ENCODE assay signal across 18 cellular contexts in genomic region chr11:107116358-107116757, GRCh38.
DNase-seq lines count a peak whose midpoint lies in the region; ATAC-seq and TF ChIP-seq lines count a peak whose summit lies in the region.
"Had no signal": no experiment of that assay in that cellular context is flagged by ENCODE, and none has a peak within 500 bp of the region (broad histone marks: within the 10 kb centered on the region; RNA-seq: fewer than 3 reads in every experiment).

No MANE protein-coding gene starts in this region.

- H3K36me3 ChIP-seq in A673 (ENCODE audit: insufficient read depth, low read length, poor library complexity, severe bottlenecking) (no peaks in the 10 kb centered on the region), mesenchymal stem cell (ENCODE audit: control insufficient read depth in 1 of 2, insufficient read depth in 2 of 2, low read depth in 1 of 2, low read length in 2 of 2) (no peaks in the 10 kb centered on the region)
- H3K36me3 ChIP-seq: Peyer's patch had no signal

- no TSS peak for BruUV-seq in A673 (replicated peaks; lab: Mats Ljungman, UMichigan)

- H2BK5ac ChIP-seq in mesenchymal stem cell (ENCODE audit: low read depth, low read length, poor library complexity, severe bottlenecking): no peak overlapping the region

- intact Hi-C loops in A673 (cut with micrococcal nuclease; ENCODE audit: unreplicated experiment): no loop called here

- WGBS in mesenchymal stem cell: 58% methylated on average over 2 of the region's 2 CpGs

- H2BK15ac ChIP-seq in mesenchymal stem cell (ENCODE audit: low read depth, poor library complexity, severe bottlenecking): no peak overlapping the region

- H3K23ac ChIP-seq in mesenchymal stem cell (ENCODE audit: low read length in 2 of 2): no peak overlapping the region

- H3K27ac ChIP-seq in A673 (ENCODE audit: low read depth, low read length, poor library complexity, severe bottlenecking): no peak overlapping the region
- peak overlapping the region; percentile 90 for H3K27ac ChIP-seq in mesenchymal stem cell (ENCODE audit: low read length, poor library complexity, severe bottlenecking)
- H3K27ac ChIP-seq: Peyer's patch had no signal

- H3K9me3 ChIP-seq in A673 (ENCODE audit: low read depth, low read length, poor library complexity, severe bottlenecking) (no peaks in the 10 kb centered on the region), mesenchymal stem cell (ENCODE audit: control insufficient read depth, low read length) (peaks cover 12% of the 10 kb centered on the region)

- H3K9ac ChIP-seq in mesenchymal stem cell (ENCODE audit: low read length): no peak overlapping the region

- TF ChIP-seq CTCF in A673 (conservative IDR thresholded peaks at IDR 0.05; ENCODE audit: low read depth, low read length) (no peak), epithelial cell of proximal tubule (conservative IDR thresholded peaks at IDR 0.05; ENCODE audit: low read depth, low read length) (no peak)

- H3K4me1 ChIP-seq in A673 (ENCODE audit: insufficient read depth, low read length, poor library complexity, severe bottlenecking) (no peaks in the 10 kb centered on the region), mesenchymal stem cell (ENCODE audit: control insufficient read depth, insufficient read depth, low read depth, low read length) (peaks cover 8% of the 10 kb centered on the region)
- H3K4me1 ChIP-seq: Peyer's patch had no signal

- H3K14ac ChIP-seq in mesenchymal stem cell (ENCODE audit: low read length in 2 of 2): no peak overlapping the region

- no peak overlapping the region for H4K8ac ChIP-seq in mesenchymal stem cell (ENCODE audit: low read length)

- no peaks in the 10 kb centered on the region for H3K79me1 ChIP-seq in mesenchymal stem cell (replicated peaks; ENCODE audit: low read length, poor library complexity, severe bottlenecking)

- H3K4me3 ChIP-seq in A673 (ENCODE audit: low read depth, low read length, poor library complexity, severe bottlenecking) (no peak overlapping the region), epithelial cell of proximal tubule (ENCODE audit: low read depth, low read length) (no peak overlapping the region), mesenchymal stem cell (ENCODE audit: insufficient read depth in 1 of 2, low read depth in 1 of 2, low read length in 2 of 2) (no peak overlapping the region)
- H3K4me3 ChIP-seq: GM23338, Peyer's patch had no signal

- no peaks in the 10 kb centered on the region for H3K27me3 ChIP-seq in A673 (replicated peaks; ENCODE audit: insufficient read depth, low read depth, low read length, poor library complexity)
- H3K27me3 ChIP-seq in mesenchymal stem cell (ENCODE audit: control insufficient read depth in 1 of 2, insufficient read depth in 1 of 2, low read length in 2 of 2): no peaks in the 10 kb centered on the region
- H3K27me3 ChIP-seq: Peyer's patch had no signal

- ATAC-seq in HG02852 (IDR thresholded peaks at IDR 0.05; ENCODE audit: unreplicated experiment): no peak
- ATAC-seq: GM23338 had no signal

- POLR2A ChIA-PET in A673 (lab: Charles Lee; ENCODE audit: low non-redundant PET): no interaction called here

- no peak overlapping the region for H2AK5ac ChIP-seq in mesenchymal stem cell (ENCODE audit: low read length, severe bottlenecking)

- CTCF ChIA-PET in A673 (lab: Charles Lee): interaction anchor here (0.6 kb wide), 1 partner anchor 15 kb away, joined by 3 read pairs; no protein-coding TSS in a partner anchor

- no peak overlapping the region for H2AFZ ChIP-seq in mesenchymal stem cell (ENCODE audit: low read depth, low read length)
- H2AFZ ChIP-seq: GM23338 had no signal

- H3K4me2 ChIP-seq in mesenchymal stem cell (ENCODE audit: low read length, poor library complexity, severe bottlenecking): no peak overlapping the region
- H3K4me2 ChIP-seq: GM23338 had no signal

- H2BK12ac ChIP-seq in mesenchymal stem cell (ENCODE audit: low read length in 2 of 2): no peak overlapping the region

- DNase-seq in A673 (ENCODE audit: low spot score) (peak; percentile 15), NCI-H460 (ENCODE audit: extremely low read depth, low read depth) (peak; percentile 6), epithelial cell of proximal tubule (ENCODE audit: low read depth) (peak; percentile 54), mesenchymal stem cell (peak; percentile 20), T-helper 9 cell (no peak), mesenteric fat pad (ENCODE audit: low spot score) (no peak), D341Med (ENCODE audit: low spot score) (no peak)
- DNase-seq: COR-L47, DMS79 treated with DMSO at 0.1 percent for 48 hours, GDM1, Karpas-422, NCI-H187 treated with DMSO at 0.1 percent for 48 hours, NCI-H2171, NCI-H510A, Peyer's patch, SHP77 treated with DMSO at 0.1 percent for 48 hours had no signal

- no peak overlapping the region for H3K18ac ChIP-seq in mesenchymal stem cell (ENCODE audit: low read depth in 1 of 2, low read length in 2 of 2)

- no peak overlapping the region for H3K4ac ChIP-seq in mesenchymal stem cell (ENCODE audit: low read depth in 1 of 2, low read length in 2 of 2)

- no peak overlapping the region for H2BK120ac ChIP-seq in mesenchymal stem cell (ENCODE audit: low read depth, low read length)

- H4K91ac ChIP-seq in mesenchymal stem cell (ENCODE audit: low read length): no peak overlapping the region

Comparison
In these comparisons a context has a peak if more than half of its experiments do, and no peak if none do; other contexts are left out.
1. DNase-seq: peak in A673 (single experiment), NCI-H460 (single experiment), epithelial cell of proximal tubule (single experiment) and mesenchymal stem cell (single experiment); none in T-helper 9 cell (single experiment), mesenteric fat pad (single experiment) and D341Med (single experiment).